11 cellular contexts compared by ENCODE assay signal in the genomic region with DNA sequence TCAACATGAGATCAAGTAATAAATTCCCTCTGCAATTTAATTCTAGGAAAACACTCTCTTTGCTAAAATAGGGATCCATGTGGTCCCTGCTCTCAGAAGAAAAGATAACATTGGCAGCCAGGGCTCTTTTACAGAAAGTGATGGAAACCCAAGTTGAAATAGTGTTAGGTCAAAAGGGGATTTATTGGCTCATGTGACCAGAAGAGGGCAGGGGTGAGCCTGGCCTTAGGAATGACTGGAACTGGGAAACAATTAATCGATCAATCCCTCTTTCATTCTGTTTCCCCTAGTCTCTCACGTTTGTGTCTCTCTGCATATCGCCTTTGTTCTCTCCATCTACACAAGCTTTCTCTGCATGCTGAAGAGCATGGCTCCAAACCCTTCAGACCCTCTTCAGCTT. TPM values are rescaled to one million over a fixed set of nuclear protein-coding genes. Genes with fewer than 3 reads are reported as not detected.
A peak's percentile ranks its signal among the peaks of the same experiment; 100 is the strongest.
DNase-seq lines count a peak whose midpoint lies in the region; ATAC-seq and TF ChIP-seq lines count a peak whose summit lies in the region.
"Had no signal": no experiment of that assay in that cellular context is flagged by ENCODE, and none has a peak within 500 bp of the region (broad histone marks: within the 10 kb centered on the region; RNA-seq: fewer than 3 reads in every experiment).

No MANE protein-coding gene starts in this region.

- no peaks in the 10 kb centered on the region for H4K20me1 ChIP-seq in HCT116 (ENCODE audit: insufficient read depth)

- H3K9me2 ChIP-seq in HCT116 (ENCODE audit: insufficient read depth): no peaks in the 10 kb centered on the region

- H3K4me1 Mint-ChIP-seq in Caco-2 (ENCODE audit: low read depth, unreplicated experiment): no peaks in the 10 kb centered on the region

- peak; percentile 43 to 53 for TF ChIP-seq CTCF in Caco-2 (IDR thresholded peaks at IDR 0.05; ENCODE audit: insufficient read depth in 1 of 2, low read depth in 1 of 2, low read length in 1 of 2, severe bottlenecking in 1 of 2, unreplicated experiment in 1 of 2)
- peak in 2 of 3 experiments; percentile 43 to 46; a peak in 5 of 6 replicates for TF ChIP-seq CTCF in HCT116 (IDR thresholded peaks at IDR 0.05 in 2 of 3, conservative IDR thresholded peaks at IDR 0.05 in 1 of 3; ENCODE audit: borderline replicate concordance in 1 of 3, insufficient read depth in 1 of 3, low read depth in 2 of 3, low read length in 2 of 3)
- TF ChIP-seq CTCF in astrocyte of the spinal cord (IDR thresholded peaks at IDR 0.05; ENCODE audit: low read depth, low read length): peak; percentile 18
- peak; percentile 23 to 60 (median 46) for TF ChIP-seq CTCF in right lobe of liver (IDR thresholded peaks at IDR 0.05)

- H3K36me3 ChIP-seq in Caco-2 (ENCODE audit: control insufficient read depth, insufficient read depth, low read length): no peaks in the 10 kb centered on the region
- H3K36me3 ChIP-seq in HCT116 (ENCODE audit: control insufficient read depth in 1 of 2, insufficient read depth in 2 of 2, low read length in 2 of 2): no peaks in the 10 kb centered on the region
- no peaks in the 10 kb centered on the region for H3K36me3 ChIP-seq in right lobe of liver

- no peak overlapping the region for H3K9ac ChIP-seq in HCT116 (ENCODE audit: low read length)

- no peaks in the 10 kb centered on the region for H3K9me3 ChIP-seq in Caco-2
- no peaks in the 10 kb centered on the region for H3K9me3 ChIP-seq in HCT116 (ENCODE audit: control insufficient read depth in 1 of 2, insufficient read depth in 1 of 2, low read depth in 1 of 2, low read length in 2 of 2)
- no peaks in the 10 kb centered on the region for H3K9me3 ChIP-seq in right lobe of liver

- no TSS peak for BruUV-seq in Caco-2 (replicated peaks; lab: Mats Ljungman, UMichigan)
- no TSS peak for BruUV-seq in HCT116 (replicated peaks; lab: Mats Ljungman, UMichigan)

- H3K9me3 Mint-ChIP-seq in Caco-2 (ENCODE audit: unreplicated experiment): no peaks in the 10 kb centered on the region
- H3K9me3 Mint-ChIP-seq: activated naive CD4-positive, alpha-beta T cell treated with anti-CD3 and anti-CD28 coated beads for 36 hours had no signal

- H3K27me3 Mint-ChIP-seq in Caco-2 (ENCODE audit: insufficient read depth, unreplicated experiment): peaks cover 4% of the 10 kb centered on the region

- no peak overlapping the region for H2AFZ ChIP-seq in HCT116 (ENCODE audit: low read depth, low read length, poor library complexity, severe bottlenecking)

- in situ Hi-C loops in astrocyte of the spinal cord (cut with HindIII; ENCODE audit: low sequenced_read_pairs): no loop called here

- peak; percentile 67 for ATAC-seq in HCT116
- ATAC-seq in right lobe of liver: peak; percentile 55 to 77 (median 68)
- no peak for ATAC-seq in HG02610 (IDR thresholded peaks at IDR 0.05; ENCODE audit: unreplicated experiment)

- no peak overlapping the region for H3K4me2 ChIP-seq in HCT116 (ENCODE audit: low read length)

- TF ChIP-seq RAD21 in HCT116 (IDR thresholded peaks at IDR 0.05; ENCODE audit: low read depth): peak; percentile 34

- no peak overlapping the region for H3K4me3 Mint-ChIP-seq in Caco-2 (ENCODE audit: unreplicated experiment)
- H3K4me3 Mint-ChIP-seq: activated naive CD4-positive, alpha-beta T cell treated with anti-CD3 and anti-CD28 coated beads for 36 hours had no signal

- H3K79me2 ChIP-seq in HCT116 (ENCODE audit: insufficient read depth, low read length): no peaks in the 10 kb centered on the region

- H3K27ac Mint-ChIP-seq in Caco-2 (ENCODE audit: unreplicated experiment): no peak overlapping the region
- H3K27ac Mint-ChIP-seq: activated naive CD4-positive, alpha-beta T cell treated with anti-CD3 and anti-CD28 coated beads for 36 hours had no signal

- 11% methylated on average over 3 of the region's 3 CpGs for WGBS in right lobe of liver (ENCODE audit: insufficient coverage, low coverage, low lambda C conversion rate, missing lambda C conversion rate)

- DNase-seq in Caco-2: peak in 1 of 2 experiments; percentile 21
- no peak for DNase-seq in HCT116 (ENCODE audit: low read depth, low spot score)
- no peak for DNase-seq in astrocyte of the spinal cord (ENCODE audit: low read depth, low spot score)
- DNase-seq in right lobe of liver: no peak
- DNase-seq in COLO829 (ENCODE audit: low spot score): no peak
- no peak for DNase-seq in NOMO-1 treated with DMSO at 0.1 percent for 48 hours (lab: John Stamatoyannopoulos, UW; ENCODE audit: unreplicated experiment)
- no peak for DNase-seq in HPDE6-E6E7 (ENCODE audit: extremely low spot score)
- DNase-seq: activated CD4-positive, alpha-beta T cell treated with anti-CD3 and anti-CD28 coated beads for 4 hours; activated naive CD4-positive, alpha-beta T cell treated with anti-CD3 and anti-CD28 coated beads for 36 hours; kidney glomerular epithelial cell had no signal

- intact Hi-C loops in Caco-2 (cut with micrococcal nuclease; ENCODE audit: unreplicated experiment) (loop anchor here (1.0 kb wide), 1 partner anchor 29 kb away; no protein-coding TSS in a partner anchor), HCT116 (cut with micrococcal nuclease) (no loop called here), right lobe of liver (cut with DNase I) (no loop called here)

- H3K4me3 ChIP-seq in Caco-2 (ENCODE audit: low read depth, low read length) (no peak overlapping the region), HCT116 (replicated peaks in 1 of 2; ENCODE audit: low read depth in 1 of 2, low read length in 2 of 2) (no peak overlapping the region), astrocyte of the spinal cord (ENCODE audit: low read depth, low read length) (no peak overlapping the region), right lobe of liver (no peak overlapping the region)

- POLR2A ChIA-PET in Caco-2 (lab: Charles Lee): no interaction called here
- POLR2A ChIA-PET in HCT116 (lab: Charles Lee): no interaction called here

- RAD21 ChIA-PET in HCT116 (lab: Charles Lee; ENCODE audit: low non-redundant PET in 1 of 2, low total read pairs in 2 of 2, uncharacterized antibody in 2 of 2, unreplicated experiment in 2 of 2): no interaction called here

- H3K27ac ChIP-seq in HCT116 (ENCODE audit: low read depth, low read length) (no peak overlapping the region), right lobe of liver (no peak overlapping the region)

- no peaks in the 10 kb centered on the region for H3K36me3 Mint-ChIP-seq in Caco-2 (ENCODE audit: insufficient read depth, unreplicated experiment)

- CTCF ChIA-PET in Caco-2 (lab: Charles Lee): no interaction called here
- CTCF ChIA-PET in HCT116 (lab: Charles Lee): no interaction called here

- H3K4me1 ChIP-seq in Caco-2 (no peaks in the 10 kb centered on the region), HCT116 (ENCODE audit: control insufficient read depth in 1 of 2, insufficient read depth in 2 of 2, low read length in 2 of 2) (peaks cover 0 to 13% of the 10 kb centered on the region in 2 experiments; a peak in 2 of 4 replicates), right lobe of liver (peaks cover 0 to 6% (median 0%) of the 10 kb centered on the region in 4 donors)

- H3K27me3 ChIP-seq in Caco-2 (replicated peaks; ENCODE audit: control insufficient read depth, insufficient read depth, low read length): no peaks in the 10 kb centered on the region
- no peaks in the 10 kb centered on the region for H3K27me3 ChIP-seq in HCT116 (ENCODE audit: insufficient read depth, low read length)
- no peaks in the 10 kb centered on the region for H3K27me3 ChIP-seq in right lobe of liver

- no peak for TF ChIP-seq POLR2A in HCT116 (IDR thresholded peaks at IDR 0.05; ENCODE audit: borderline replicate concordance, extremely low read depth, insufficient read depth, insufficient read length)
- TF ChIP-seq POLR2A in right lobe of liver (IDR thresholded peaks at IDR 0.05): no peak

TF ChIP-seq in HCT116, 20 proteins besides CTCF, POLR2A, EP300 and RAD21 (continues in another document):
- TF ChIP-seq POLR2AphosphoS5 (IDR thresholded peaks at IDR 0.05; ENCODE audit: low read depth, low read length) (no peak), CEBPB (IDR thresholded peaks at IDR 0.05; ENCODE audit: low read depth) (no peak), EGR1 (IDR thresholded peaks at IDR 0.05; ENCODE audit: low read depth) (no peak), EZH2 (IDR thresholded peaks at IDR 0.05) (no peak), TCF7L2 (IDR thresholded peaks at IDR 0.05; ENCODE audit: borderline replicate concordance, extremely low read depth, insufficient read depth, insufficient read length) (no peak), YY1 (IDR thresholded peaks at IDR 0.05; ENCODE audit: extremely low read depth, insufficient replicate concordance, low read depth, low read length) (no peak), ZNF274 (IDR thresholded peaks at IDR 0.05; ENCODE audit: low read depth, low read length) (no peak), SP1 (IDR thresholded peaks at IDR 0.05; ENCODE audit: low read depth) (no peak), ZFX (IDR thresholded peaks at IDR 0.05) (no peak), SIN3A (IDR thresholded peaks at IDR 0.05; ENCODE audit: low read depth) (no peak), JUND (IDR thresholded peaks at IDR 0.05) (no peak), FOSL1 (IDR thresholded peaks at IDR 0.05; ENCODE audit: low read depth) (no peak), CBX3 (IDR thresholded peaks at IDR 0.05; ENCODE audit: low read depth) (no peak), SRF (IDR thresholded peaks at IDR 0.05; ENCODE audit: low read depth) (no peak), ELF1 (IDR thresholded peaks at IDR 0.05; ENCODE audit: borderline replicate concordance, low read depth) (no peak)
- TF ChIP-seq, protein P1, sequence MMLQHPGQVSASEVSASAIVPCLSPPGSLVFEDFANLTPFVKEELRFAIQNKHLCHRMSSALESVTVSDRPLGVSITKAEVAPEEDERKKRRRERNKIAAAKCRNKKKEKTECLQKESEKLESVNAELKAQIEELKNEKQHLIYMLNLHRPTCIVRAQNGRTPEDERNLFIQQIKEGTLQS (IDR thresholded peaks at IDR 0.05): no peak
- TF ChIP-seq, protein P2, sequence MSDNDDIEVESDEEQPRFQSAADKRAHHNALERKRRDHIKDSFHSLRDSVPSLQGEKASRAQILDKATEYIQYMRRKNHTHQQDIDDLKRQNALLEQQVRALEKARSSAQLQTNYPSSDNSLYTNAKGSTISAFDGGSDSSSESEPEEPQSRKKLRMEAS (IDR thresholded peaks at IDR 0.05): no peak

RNA-seq across cellular contexts. Expression of a gene that starts 58.3 kb away (rescaled TPM):
- 35.7 and 38.3 TPM in 2 replicates for total RNA-seq in Caco-2 (2022)
- total RNA-seq in HCT116 (2021; ENCODE audit: unreplicated experiment): 46.6 TPM
- polyA plus RNA-seq in HCT116 (2012): 22.7 and 26.9 TPM in 2 replicates
- 100 to 1,000 TPM in 2 of 6 experiments, 10 to 100 TPM in 4; 61.6 to 179 (median 81.8) TPM for total RNA-seq in right lobe of liver
